ENCODE assay signal across 9 cellular contexts in the genomic region with DNA sequence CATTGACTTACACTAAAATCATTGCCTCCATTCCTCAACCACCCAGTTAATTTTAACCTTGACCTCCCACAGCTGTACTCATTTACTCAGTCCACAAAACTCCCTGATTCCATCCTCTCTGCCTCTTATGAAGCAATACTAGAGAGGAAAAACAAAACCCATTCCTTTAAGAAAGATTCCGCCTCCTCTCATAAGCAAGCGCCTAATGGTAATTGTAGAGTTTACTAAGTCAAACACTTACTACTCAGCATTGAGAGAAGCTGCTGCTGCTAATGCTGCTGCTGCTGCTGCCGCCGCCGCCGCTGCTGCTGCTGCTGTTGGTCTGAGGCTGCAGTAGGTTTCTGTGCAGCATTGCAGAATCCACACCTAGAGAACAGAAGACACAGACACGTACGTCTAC. TPM values are rescaled to one million over a fixed set of nuclear protein-coding genes. Genes with fewer than 3 reads are reported as not detected.
DNase-seq lines count a peak whose midpoint lies in the region; ATAC-seq, FAIRE-seq and TF ChIP-seq lines count a peak whose summit lies in the region.
"Had no signal": no experiment of that assay in that cellular context is flagged by ENCODE, and none has a peak within 500 bp of the region (broad histone marks: within the 10 kb centered on the region; RNA-seq: fewer than 3 reads in every experiment).

No MANE protein-coding gene starts in this region.

- CTCF ChIA-PET in activated CD8-positive, alpha-beta memory T cell treated with anti-CD3 and anti-CD28 coated beads, Interleukin-2, amount 10 ng/mL, durations not matched to agents 7 days and 5 days (lab: Charles Lee), result interaction anchor here (0.6 to 1.4 kb wide), 4 partner anchors 9 to 146 kb away, joined by 3 read pairs; no protein-coding TSS in a partner anchor

- H3K4me3 ChIP-seq in fibroblast of villous mesenchyme (ENCODE audit: low read depth, low read length) (peak overlapping the region; percentile 89), parathyroid adenoma (ENCODE audit: low read depth, low read length) (peak overlapping the region; percentile 13)

- H3K4me2 ChIP-seq in parathyroid adenoma (ENCODE audit: low read length), result peak overlapping the region; percentile 61

- H3K4me1 Mint-ChIP-seq in activated CD8-positive, alpha-beta memory T cell treated with anti-CD3 and anti-CD28 coated beads, Interleukin-2, amount 10 ng/mL, durations not matched to agents 7 days and 5 days, result peaks cover 18% of the 10 kb centered on the region

- H3K27me3 ChIP-seq in parathyroid adenoma (ENCODE audit: control insufficient read depth, insufficient read depth, low read length), result no peaks in the 10 kb centered on the region

- no peak overlapping the region for H3K4me3 Mint-ChIP-seq in activated CD8-positive, alpha-beta memory T cell treated with anti-CD3 and anti-CD28 coated beads, Interleukin-2, amount 10 ng/mL, durations not matched to agents 7 days and 5 days
- H3K4me3 Mint-ChIP-seq: nephron had no signal

- no peak overlapping the region for H3K27ac Mint-ChIP-seq in activated CD8-positive, alpha-beta memory T cell treated with anti-CD3 and anti-CD28 coated beads, Interleukin-2, amount 10 ng/mL, durations not matched to agents 7 days and 5 days
- H3K27ac Mint-ChIP-seq: nephron had no signal

- no peak for TF ChIP-seq POLR2A in GM18505 (IDR thresholded peaks at IDR 0.05; ENCODE audit: borderline replicate concordance, extremely low read depth, insufficient read depth, insufficient read length)

- H3K9me3 ChIP-seq in parathyroid adenoma (ENCODE audit: control insufficient read depth, low read length), result no peaks in the 10 kb centered on the region

- peak; percentile 54 for FAIRE-seq in RCC 7860 (lab: Jason Lieb, UNC)

- no peaks in the 10 kb centered on the region for H3K9me3 Mint-ChIP-seq in activated CD8-positive, alpha-beta memory T cell treated with anti-CD3 and anti-CD28 coated beads, Interleukin-2, amount 10 ng/mL, durations not matched to agents 7 days and 5 days (ENCODE audit: low read depth)
- H3K9me3 Mint-ChIP-seq: nephron had no signal

- H2AFZ ChIP-seq in parathyroid adenoma, result peak overlapping the region; percentile 61

- no peak overlapping the region for H3K9ac ChIP-seq in parathyroid adenoma

- no peaks in the 10 kb centered on the region for H3K27me3 Mint-ChIP-seq in activated CD8-positive, alpha-beta memory T cell treated with anti-CD3 and anti-CD28 coated beads, Interleukin-2, amount 10 ng/mL, durations not matched to agents 7 days and 5 days

- ATAC-seq in activated CD8-positive, alpha-beta memory T cell treated with anti-CD3 and anti-CD28 coated beads, Interleukin-2, amount 10 ng/mL, durations not matched to agents 7 days and 5 days, result no peak
- ATAC-seq in GM18505 (IDR thresholded peaks at IDR 0.05; ENCODE audit: unreplicated experiment), result no peak

- TF ChIP-seq CTCF in fibroblast of villous mesenchyme (IDR thresholded peaks at IDR 0.05; ENCODE audit: insufficient read depth, low read depth, low read length) (no peak), parathyroid adenoma (IDR thresholded peaks at IDR 0.05) (no peak)

- H3K36me3 Mint-ChIP-seq in activated CD8-positive, alpha-beta memory T cell treated with anti-CD3 and anti-CD28 coated beads, Interleukin-2, amount 10 ng/mL, durations not matched to agents 7 days and 5 days, result no peaks in the 10 kb centered on the region

- H3K36me3 ChIP-seq in parathyroid adenoma (ENCODE audit: control insufficient read depth, insufficient read depth, low read length), result no peaks in the 10 kb centered on the region

- peaks cover 6% of the 10 kb centered on the region for H3K79me2 ChIP-seq in parathyroid adenoma

- peak overlapping the region; percentile 21 for H3K27ac ChIP-seq in parathyroid adenoma

- peaks cover 4% of the 10 kb centered on the region for H3K4me1 ChIP-seq in parathyroid adenoma

- DNase-seq in ELR (ENCODE audit: low read depth) (peak; percentile 55), RCC 7860 (ENCODE audit: low spot score) (peak; percentile 32), fibroblast of villous mesenchyme (ENCODE audit: low read depth) (peak; percentile 93), NOMO-1 (lab: John Stamatoyannopoulos, UW; ENCODE audit: unreplicated experiment in 2 of 2) (no peak)
- DNase-seq in activated CD8-positive, alpha-beta memory T cell treated with anti-CD3 and anti-CD28 coated beads, Interleukin-2, amount 10 ng/mL, durations not matched to agents 7 days and 5 days, result no peak
- no peak for DNase-seq in activated T-cell treated with anti-CD3 and anti-CD28 coated beads, Interleukin-2, amount 50 U/mL, for 48 hours

RNA-seq across cellular contexts. Expression of a gene that starts 2.1 kb away (rescaled TPM):
- 68.3 and 97.6 TPM in 2 replicates for total RNA-seq in fibroblast of villous mesenchyme
- 100 to 1,000 TPM; 124 to 206 TPM for total RNA-seq in activated CD8-positive, alpha-beta memory T cell treated with anti-CD3 and anti-CD28 coated beads, Interleukin-2, amount 10 ng/mL, durations not matched to agents 7 days and 5 days

Comparison
In these comparisons a context has a peak if more than half of its experiments do, and no peak if none do; other contexts are left out.
1. DNase-seq: peak in ELR (single experiment), RCC 7860 (single experiment) and fibroblast of villous mesenchyme (single experiment); none in activated CD8-positive, alpha-beta memory T cell treated with anti-CD3 and anti-CD28 coated beads, Interleukin-2, amount 10 ng/mL, durations not matched to agents 7 days and 5 days (single experiment), NOMO-1 (0 of 2) and activated T-cell treated with anti-CD3 and anti-CD28 coated beads, Interleukin-2, amount 50 U/mL, for 48 hours (0 of 2).